32 cellular contexts compared by ENCODE assay signal in genomic region chr11:60274462-60274861, GRCh38. TPM values are rescaled to one million over a fixed set of nuclear protein-coding genes. Genes with fewer than 3 reads are reported as not detected.
"Had no signal": no experiment of that assay in that cellular context is flagged by ENCODE, and none has a peak within 500 bp of the region (broad histone marks: within the 10 kb centered on the region; RNA-seq: fewer than 3 reads in every experiment).

No MANE protein-coding gene starts in this region.

- H3K4me3 Mint-ChIP-seq: activated CD4-positive, alpha-beta memory T cell treated with anti-CD3 and anti-CD28 coated beads for 36 hours; activated CD4-positive, alpha-beta T cell treated with anti-CD3 and anti-CD28 coated beads for 36 hours; activated CD4-positive, alpha-beta T cell treated with anti-CD3 and anti-CD28 coated beads, Interleukin-2, amount 10 ng/mL, durations not matched to agents 24 days and 14 days; activated naive CD4-positive, alpha-beta T cell treated with anti-CD3 and anti-CD28 coated beads, Interleukin-2, amount 10 ng/mL, durations not matched to agents 7 days and 5 days; activated naive CD8-positive, alpha-beta T cell treated with anti-CD3 and anti-CD28 coated beads, Interleukin-2, amount 10 ng/mL, durations not matched to agents 7 days and 5 days; activated T-cell treated with anti-CD3 and anti-CD28 coated beads, Interleukin-2, amount 50 U/mL, for 24 hours; activated T-cell treated with anti-CD3 and anti-CD28 coated beads, Interleukin-2, amount 50 U/mL, for 72 hours; brain had no signal

- DNase-seq: activated CD4-positive, alpha-beta memory T cell treated with anti-CD3 and anti-CD28 coated beads for 36 hours; activated CD4-positive, alpha-beta T cell treated with anti-CD3 and anti-CD28 coated beads for 36 hours; activated CD4-positive, alpha-beta T cell treated with anti-CD3 and anti-CD28 coated beads, Interleukin-2, amount 10 ng/mL, durations not matched to agents 24 days and 14 days; activated CD4-positive, CD25-positive, alpha-beta regulatory T cell; activated CD4-positive, CD25-positive, alpha-beta regulatory T cell treated with anti-CD3 and anti-CD28 coated beads, Interleukin-2, amount 50 U/mL, for 72 hours; activated CD8-positive, alpha-beta memory T cell treated with anti-CD3 and anti-CD28 coated beads, Interleukin-2, amount 50 U/mL, for 48 hours; activated gamma-delta T cell; activated naive CD4-positive, alpha-beta T cell; activated naive CD4-positive, alpha-beta T cell treated with anti-CD3 and anti-CD28 coated beads, Interleukin-2, amount 10 ng/mL, durations not matched to agents 7 days and 5 days; activated naive CD8-positive, alpha-beta T cell treated with anti-CD3 and anti-CD28 coated beads, Interleukin-2, amount 10 ng/mL, durations not matched to agents 7 days and 5 days; activated T-cell treated with anti-CD3 and anti-CD28 coated beads for 4 hours; activated T-cell treated with anti-CD3 and anti-CD28 coated beads, Interleukin-2, amount 50 U/mL, for 24 hours; activated T-cell treated with anti-CD3 and anti-CD28 coated beads, Interleukin-2, amount 50 U/mL, for 72 hours; central memory CD4-positive, alpha-beta T cell; cerebellar nuclear complex; effector CD8-positive, alpha-beta T cell; esophagus squamous epithelium; foreskin melanocyte; heart right ventricle; T-helper 2 cell had no signal

- H3K27me3 Mint-ChIP-seq: activated naive CD4-positive, alpha-beta T cell treated with anti-CD3 and anti-CD28 coated beads, Interleukin-2, amount 10 ng/mL, durations not matched to agents 7 days and 5 days; activated naive CD8-positive, alpha-beta T cell treated with anti-CD3 and anti-CD28 coated beads, Interleukin-2, amount 10 ng/mL, durations not matched to agents 7 days and 5 days; brain had no signal

- H3K9me3 Mint-ChIP-seq: activated naive CD4-positive, alpha-beta T cell treated with anti-CD3 and anti-CD28 coated beads, Interleukin-2, amount 10 ng/mL, durations not matched to agents 7 days and 5 days; activated T-cell treated with anti-CD3 and anti-CD28 coated beads, Interleukin-2, amount 50 U/mL, for 24 hours had no signal

- H3K4me1 Mint-ChIP-seq: activated CD4-positive, alpha-beta T cell treated with anti-CD3 and anti-CD28 coated beads for 36 hours; activated CD4-positive, alpha-beta T cell treated with anti-CD3 and anti-CD28 coated beads, Interleukin-2, amount 10 ng/mL, durations not matched to agents 24 days and 14 days; activated naive CD4-positive, alpha-beta T cell treated with anti-CD3 and anti-CD28 coated beads, Interleukin-2, amount 10 ng/mL, durations not matched to agents 7 days and 5 days; activated naive CD8-positive, alpha-beta T cell treated with anti-CD3 and anti-CD28 coated beads, Interleukin-2, amount 10 ng/mL, durations not matched to agents 7 days and 5 days; brain had no signal

- H3K36me3 Mint-ChIP-seq: activated CD4-positive, alpha-beta memory T cell treated with anti-CD3 and anti-CD28 coated beads for 36 hours; activated naive CD4-positive, alpha-beta T cell treated with anti-CD3 and anti-CD28 coated beads, Interleukin-2, amount 10 ng/mL, durations not matched to agents 7 days and 5 days; activated naive CD8-positive, alpha-beta T cell treated with anti-CD3 and anti-CD28 coated beads, Interleukin-2, amount 10 ng/mL, durations not matched to agents 7 days and 5 days; brain had no signal

- H3K27ac Mint-ChIP-seq: activated CD4-positive, alpha-beta memory T cell treated with anti-CD3 and anti-CD28 coated beads for 36 hours; activated CD4-positive, alpha-beta T cell treated with anti-CD3 and anti-CD28 coated beads for 36 hours; activated CD4-positive, alpha-beta T cell treated with anti-CD3 and anti-CD28 coated beads, Interleukin-2, amount 10 ng/mL, durations not matched to agents 24 days and 14 days; activated naive CD4-positive, alpha-beta T cell treated with anti-CD3 and anti-CD28 coated beads, Interleukin-2, amount 10 ng/mL, durations not matched to agents 7 days and 5 days; activated naive CD4-positive, alpha-beta T cell treated with anti-CD3 and anti-CD28 coated beads, Interleukin-2, amount 50 U/mL, for 72 hours; activated naive CD8-positive, alpha-beta T cell treated with anti-CD3 and anti-CD28 coated beads, Interleukin-2, amount 10 ng/mL, durations not matched to agents 7 days and 5 days; activated T-cell treated with anti-CD3 and anti-CD28 coated beads, Interleukin-2, amount 50 U/mL, for 24 hours; activated T-cell treated with anti-CD3 and anti-CD28 coated beads, Interleukin-2, amount 50 U/mL, for 72 hours; brain had no signal

RNA-seq across cellular contexts. Expression of gene MS4A4A, which starts 6.0 kb away (rescaled TPM):
- total RNA-seq: activated CD4-positive, alpha-beta memory T cell treated with anti-CD3 and anti-CD28 coated beads for 36 hours; activated CD4-positive, alpha-beta T cell treated with anti-CD3 and anti-CD28 coated beads for 36 hours; activated CD4-positive, alpha-beta T cell treated with anti-CD3 and anti-CD28 coated beads, Interleukin-2, amount 10 ng/mL, durations not matched to agents 24 days and 14 days; activated naive CD4-positive, alpha-beta T cell treated with anti-CD3 and anti-CD28 coated beads, Interleukin-2, amount 50 U/mL, for 72 hours; activated T-cell treated with anti-CD3 and anti-CD28 coated beads, Interleukin-2, amount 50 U/mL, for 72 hours; cardiac muscle cell; dermis microvascular lymphatic vessel endothelial cell; endothelial cell of umbilical vein; fibroblast of lung; fibroblast of villous mesenchyme; glomerular endothelial cell; T-helper 1 cell treated with Interleukin-12 subunit alpha and Interleukin-12 subunit beta and Interleukin-4 antibody, amounts not matched to agents 30 ng/mL and 1 ng/mL, for 36 hours had no signal
- polyA plus RNA-seq: cardiac muscle cell, fibroblast of lung had no signal

RNA-seq across cellular contexts. Expression of gene MS4A4E, which starts 31.5 kb away (rescaled TPM):
- total RNA-seq: activated CD4-positive, alpha-beta memory T cell treated with anti-CD3 and anti-CD28 coated beads for 36 hours; activated CD4-positive, alpha-beta T cell treated with anti-CD3 and anti-CD28 coated beads for 36 hours; activated CD4-positive, alpha-beta T cell treated with anti-CD3 and anti-CD28 coated beads, Interleukin-2, amount 10 ng/mL, durations not matched to agents 24 days and 14 days; activated naive CD4-positive, alpha-beta T cell treated with anti-CD3 and anti-CD28 coated beads, Interleukin-2, amount 50 U/mL, for 72 hours; activated naive CD8-positive, alpha-beta T cell treated with anti-CD3 and anti-CD28 coated beads, Interleukin-2, amount 10 ng/mL, durations not matched to agents 7 days and 5 days; activated T-cell treated with anti-CD3 and anti-CD28 coated beads, Interleukin-2, amount 50 U/mL, for 72 hours; cardiac muscle cell; dermis microvascular lymphatic vessel endothelial cell; endothelial cell of umbilical vein; fibroblast of lung; fibroblast of villous mesenchyme; glomerular endothelial cell; T-helper 1 cell treated with Interleukin-12 subunit alpha and Interleukin-12 subunit beta and Interleukin-4 antibody, amounts not matched to agents 30 ng/mL and 1 ng/mL, for 36 hours had no signal
- polyA plus RNA-seq: cardiac muscle cell, endothelial cell of umbilical vein, fibroblast of lung had no signal

RNA-seq across cellular contexts. Expression of gene MS4A6E, which starts 52.6 kb away (rescaled TPM):
- total RNA-seq: activated CD4-positive, alpha-beta memory T cell treated with anti-CD3 and anti-CD28 coated beads for 36 hours; activated CD4-positive, alpha-beta T cell treated with anti-CD3 and anti-CD28 coated beads for 36 hours; activated CD4-positive, alpha-beta T cell treated with anti-CD3 and anti-CD28 coated beads, Interleukin-2, amount 10 ng/mL, durations not matched to agents 24 days and 14 days; activated naive CD4-positive, alpha-beta T cell treated with anti-CD3 and anti-CD28 coated beads, Interleukin-2, amount 50 U/mL, for 72 hours; activated naive CD8-positive, alpha-beta T cell treated with anti-CD3 and anti-CD28 coated beads, Interleukin-2, amount 10 ng/mL, durations not matched to agents 7 days and 5 days; activated T-cell treated with anti-CD3 and anti-CD28 coated beads, Interleukin-2, amount 50 U/mL, for 72 hours; ascending aorta; cardiac muscle cell; dermis microvascular lymphatic vessel endothelial cell; endothelial cell of umbilical vein; esophagus squamous epithelium; fibroblast of lung; fibroblast of villous mesenchyme; gastroesophageal sphincter; glomerular endothelial cell; T-helper 1 cell treated with Interleukin-12 subunit alpha and Interleukin-12 subunit beta and Interleukin-4 antibody, amounts not matched to agents 30 ng/mL and 1 ng/mL, for 36 hours had no signal
- polyA plus RNA-seq: cardiac muscle cell, endothelial cell of umbilical vein, esophagus, fibroblast of lung had no signal
